ENCODE assay signal across 14 cellular contexts in genomic region chr9:113398796-113399195, GRCh38. TPM values are rescaled to one million over a fixed set of nuclear protein-coding genes. Genes with fewer than 3 reads are reported as not detected.
A peak's percentile ranks its signal among the peaks of the same experiment; 100 is the strongest.
DNase-seq lines count a peak whose midpoint lies in the region; ATAC-seq and TF ChIP-seq lines count a peak whose summit lies in the region.
"Had no signal": no experiment of that assay in that cellular context is flagged by ENCODE, and none has a peak within 500 bp of the region (broad histone marks: within the 10 kb centered on the region; RNA-seq: fewer than 3 reads in every experiment).

No MANE protein-coding gene starts in this region.

- DNase-seq in activated naive CD4-positive, alpha-beta T cell treated with anti-CD3 and anti-CD28 coated beads, Interleukin-2, amount 50 U/mL, for 72 hours (ENCODE audit: low spot score in 2 of 2) = no peak
- DNase-seq in WTC11 (ENCODE audit: low spot score) = no peak
- DNase-seq in left lobe of liver (ENCODE audit: low spot score) = peak; percentile 55
- no peak for DNase-seq in smooth muscle cell (lab: John Stamatoyannopoulos, UW; ENCODE audit: unreplicated experiment)
- no peak for DNase-seq in esophagus muscularis mucosa (ENCODE audit: extremely low spot score)
- DNase-seq in SHP77 treated with DMSO at 0.1 percent for 48 hours (lab: John Stamatoyannopoulos, UW) = no peak
- DNase-seq: DMS153, head of caudate nucleus, KBM-7, left lung, NCI-H1436 treated with DMSO at 0.1 percent for 48 hours had no signal

- TF ChIP-seq POLR2A in esophagus muscularis mucosa (IDR thresholded peaks at IDR 0.05; ENCODE audit: low read depth) = no peak

- H3K36me3 Mint-ChIP-seq in activated naive CD4-positive, alpha-beta T cell treated with anti-CD3 and anti-CD28 coated beads, Interleukin-2, amount 50 U/mL, for 24 hours = peaks cover 2% of the 10 kb centered on the region
- H3K36me3 Mint-ChIP-seq in activated naive CD4-positive, alpha-beta T cell treated with anti-CD3 and anti-CD28 coated beads, Interleukin-2, amount 50 U/mL, for 72 hours = no peaks in the 10 kb centered on the region
- H3K36me3 Mint-ChIP-seq in WTC11 = no peaks in the 10 kb centered on the region

- H3K4me1 Mint-ChIP-seq in activated naive CD4-positive, alpha-beta T cell treated with anti-CD3 and anti-CD28 coated beads, Interleukin-2, amount 50 U/mL, for 24 hours = peaks cover 29% of the 10 kb centered on the region
- peaks cover 14% of the 10 kb centered on the region for H3K4me1 Mint-ChIP-seq in WTC11

- WGBS in smooth muscle cell (ENCODE audit: low lambda C conversion rate) = 29% methylated on average over 5 of the region's 5 CpGs
- WGBS in esophagus muscularis mucosa = 92% methylated on average over 5 of the region's 5 CpGs

- H3K36me3 ChIP-seq in smooth muscle cell (ENCODE audit: low read depth) = no peaks in the 10 kb centered on the region
- peaks cover 0 to 18% (median 6%) of the 10 kb centered on the region in 4 donors for H3K36me3 ChIP-seq in esophagus muscularis mucosa
- H3K36me3 ChIP-seq: left lung, prostate gland had no signal

- H3K9me3 ChIP-seq in smooth muscle cell (replicated peaks; ENCODE audit: low read depth) = no peaks in the 10 kb centered on the region
- no peaks in the 10 kb centered on the region for H3K9me3 ChIP-seq in esophagus muscularis mucosa
- H3K9me3 ChIP-seq: left lung, prostate gland had no signal

- peak overlapping the region; percentile 71 for H3K4me2 ChIP-seq in smooth muscle cell

- H3K9me3 Mint-ChIP-seq in activated naive CD4-positive, alpha-beta T cell treated with anti-CD3 and anti-CD28 coated beads, Interleukin-2, amount 50 U/mL, for 24 hours = no peaks in the 10 kb centered on the region
- no peaks in the 10 kb centered on the region for H3K9me3 Mint-ChIP-seq in activated naive CD4-positive, alpha-beta T cell treated with anti-CD3 and anti-CD28 coated beads, Interleukin-2, amount 50 U/mL, for 72 hours
- no peaks in the 10 kb centered on the region for H3K9me3 Mint-ChIP-seq in WTC11

- intact Hi-C loops in esophagus muscularis mucosa (cut with DNase I) = no loop called here

- no peak overlapping the region for H3K4me3 ChIP-seq in smooth muscle cell
- no peak overlapping the region for H3K4me3 ChIP-seq in esophagus muscularis mucosa
- H3K4me3 ChIP-seq: left lung had no signal

- ATAC-seq in activated naive CD4-positive, alpha-beta T cell treated with anti-CD3 and anti-CD28 coated beads, Interleukin-2, amount 50 U/mL, for 72 hours = no peak
- ATAC-seq in WTC11 (no peak), left lobe of liver (peak; percentile 23), HG03565 (IDR thresholded peaks at IDR 0.05; ENCODE audit: unreplicated experiment) (no peak)

- H3K79me2 ChIP-seq in smooth muscle cell (ENCODE audit: low read depth) = peaks cover 10% of the 10 kb centered on the region

- no peak overlapping the region for H2AFZ ChIP-seq in smooth muscle cell (ENCODE audit: low read depth)

- H3K27me3 ChIP-seq in smooth muscle cell (ENCODE audit: low read depth) (no peaks in the 10 kb centered on the region), esophagus muscularis mucosa (no peaks in the 10 kb centered on the region)
- H3K27me3 ChIP-seq: left lung had no signal

- CTCF ChIA-PET in WTC11 (lab: Charles Lee) = interaction anchor here (1.0 to 1.1 kb wide), 2 partner anchors 43 to 193 kb away, joined by 3 read pairs; no protein-coding TSS in a partner anchor

- no peak for TF ChIP-seq EP300 in esophagus muscularis mucosa (IDR thresholded peaks at IDR 0.05)

- TF ChIP-seq CTCF in WTC11 (IDR thresholded peaks at IDR 0.05) = no peak
- no peak for TF ChIP-seq CTCF in smooth muscle cell (IDR thresholded peaks at IDR 0.05; ENCODE audit: borderline replicate concordance, insufficient read depth, poor library complexity, severe bottlenecking)
- no peak for TF ChIP-seq CTCF in esophagus muscularis mucosa (IDR thresholded peaks at IDR 0.05)

- H3K27ac ChIP-seq in smooth muscle cell (ENCODE audit: low read depth) = peak overlapping the region; percentile 69
- no peak overlapping the region for H3K27ac ChIP-seq in esophagus muscularis mucosa (replicated peaks in 1 of 4)

- no peak overlapping the region for H3K9ac ChIP-seq in smooth muscle cell (ENCODE audit: low read depth)

- no peak overlapping the region for H3K27ac Mint-ChIP-seq in activated naive CD4-positive, alpha-beta T cell treated with anti-CD3 and anti-CD28 coated beads, Interleukin-2, amount 50 U/mL, for 24 hours
- peak overlapping the region in 1 of 2 donors; percentile 4 for H3K27ac Mint-ChIP-seq in activated naive CD4-positive, alpha-beta T cell treated with anti-CD3 and anti-CD28 coated beads, Interleukin-2, amount 50 U/mL, for 72 hours
- H3K27ac Mint-ChIP-seq in WTC11 = no peak overlapping the region

- H3K4me3 Mint-ChIP-seq in activated naive CD4-positive, alpha-beta T cell treated with anti-CD3 and anti-CD28 coated beads, Interleukin-2, amount 50 U/mL, for 24 hours = peak overlapping the region; percentile 72
- H3K4me3 Mint-ChIP-seq in WTC11 = peak overlapping the region; percentile 85; the same call in 1 of the 2 replicates

- H4K20me1 ChIP-seq in smooth muscle cell (ENCODE audit: low read depth) = peaks cover 30% of the 10 kb centered on the region

- POLR2A ChIA-PET in WTC11 (lab: Charles Lee) = interaction anchor here (0.6 to 0.7 kb wide), 2 partner anchors 13 to 58 kb away, joined by 3 read pairs; partner anchors contain the start of gene WDR31

- peaks cover 8% of the 10 kb centered on the region for H3F3A ChIP-seq in smooth muscle cell (ENCODE audit: low read depth)

- H3K4me1 ChIP-seq in smooth muscle cell (ENCODE audit: low read depth) (peaks cover 19% of the 10 kb centered on the region), esophagus muscularis mucosa (peaks cover 26 to 27% (median 27%) of the 10 kb centered on the region in 4 donors)
- H3K4me1 ChIP-seq: prostate gland had no signal

- H3K27me3 Mint-ChIP-seq in activated naive CD4-positive, alpha-beta T cell treated with anti-CD3 and anti-CD28 coated beads, Interleukin-2, amount 50 U/mL, for 24 hours = no peaks in the 10 kb centered on the region
- H3K27me3 Mint-ChIP-seq in WTC11 (ENCODE audit: low read depth) = no peaks in the 10 kb centered on the region

TF ChIP-seq in WTC11, 78 proteins besides CTCF, POLR2A, EP300 and RAD21:
- TF ChIP-seq SP1 (CRISPR knock-in tag; conservative IDR thresholded peaks at IDR 0.05) (no peak), ZNF121 (CRISPR knock-in tag; IDR thresholded peaks at IDR 0.05) (no peak), MYBL2 (CRISPR knock-in tag; IDR thresholded peaks at IDR 0.05) (no peak), GABPB1 (CRISPR knock-in tag; IDR thresholded peaks at IDR 0.05) (no peak), OVOL2 (CRISPR knock-in tag; IDR thresholded peaks at IDR 0.05; ENCODE audit: borderline replicate concordance) (no peak), CBFB (CRISPR knock-in tag; IDR thresholded peaks at IDR 0.05; ENCODE audit: low read depth) (no peak)
- TF ChIP-seq, protein P1, sequence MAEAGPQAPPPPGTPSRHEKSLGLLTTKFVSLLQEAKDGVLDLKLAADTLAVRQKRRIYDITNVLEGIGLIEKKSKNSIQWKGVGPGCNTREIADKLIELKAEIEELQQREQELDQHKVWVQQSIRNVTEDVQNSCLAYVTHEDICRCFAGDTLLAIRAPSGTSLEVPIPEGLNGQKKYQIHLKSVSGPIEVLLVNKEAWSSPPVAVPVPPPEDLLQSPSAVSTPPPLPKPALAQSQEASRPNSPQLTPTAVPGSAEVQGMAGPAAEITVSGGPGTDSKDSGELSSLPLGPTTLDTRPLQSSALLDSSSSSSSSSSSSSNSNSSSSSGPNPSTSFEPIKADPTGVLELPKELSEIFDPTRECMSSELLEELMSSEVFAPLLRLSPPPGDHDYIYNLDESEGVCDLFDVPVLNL (CRISPR knock-in tag; IDR thresholded peaks at IDR 0.05; ENCODE audit: borderline replicate concordance, low read depth) = no peak

RNA-seq across cellular contexts. Expression of gene ALAD, which starts 2.3 kb away (rescaled TPM):
- total RNA-seq in activated naive CD4-positive, alpha-beta T cell treated with anti-CD3 and anti-CD28 coated beads, Interleukin-2, amount 50 U/mL, for 72 hours = 10 to 100 TPM; 28.0 to 35.3 TPM
- total RNA-seq in WTC11 (2021) (14.7 to 15.9 TPM (median 15.5 TPM) in 3 replicates), left lobe of liver (152 TPM), smooth muscle cell (6.2 and 7.1 TPM in 2 replicates), esophagus muscularis mucosa (10 to 100 TPM; 18.2 to 31.1 (median 28.6) TPM)
- 15.4 and 22.4 TPM in 2 replicates for polyA plus RNA-seq in smooth muscle cell

RNA-seq across cellular contexts. Expression of gene POLE3, which starts 11.7 kb away (rescaled TPM):
- total RNA-seq in activated naive CD4-positive, alpha-beta T cell treated with anti-CD3 and anti-CD28 coated beads, Interleukin-2, amount 50 U/mL, for 72 hours = 10 to 100 TPM; 46.8 to 60.8 TPM
- 39.7 to 43.6 TPM (median 42.4 TPM) in 3 replicates for total RNA-seq in WTC11 (2021)
- 14.3 TPM for total RNA-seq in left lobe of liver
- 33.7 and 40.8 TPM in 2 replicates for total RNA-seq in smooth muscle cell
- polyA plus RNA-seq in smooth muscle cell = 35.3 and 39.0 TPM in 2 replicates
- 10 to 100 TPM; 25.7 to 42.6 (median 32.8) TPM for total RNA-seq in esophagus muscularis mucosa

RNA-seq across cellular contexts. Expression of gene C9orf43, which starts 11.8 kb away (rescaled TPM):
- total RNA-seq in activated naive CD4-positive, alpha-beta T cell treated with anti-CD3 and anti-CD28 coated beads, Interleukin-2, amount 50 U/mL, for 72 hours = 1 to 10 TPM in 1 of 2 donors, under 1 TPM in 1; 0.68 to 1.0 TPM
- 0.28 to 0.46 TPM (median 0.30 TPM) in 3 replicates for total RNA-seq in WTC11 (2021)
- 0.96 TPM for total RNA-seq in left lobe of liver
- total RNA-seq in smooth muscle cell = 2.0 TPM in 1 of 2 replicates, not detected in the other
- polyA plus RNA-seq in smooth muscle cell = not detected in 2 replicates
- 1 to 10 TPM in 1 of 4 donors, under 1 TPM in 1, not detected in 2; 0.17 to 1.8 TPM for total RNA-seq in esophagus muscularis mucosa

RNA-seq across cellular contexts. Expression of gene HDHD3, which starts 22.0 kb away (rescaled TPM):
- total RNA-seq in activated naive CD4-positive, alpha-beta T cell treated with anti-CD3 and anti-CD28 coated beads, Interleukin-2, amount 50 U/mL, for 72 hours = 10 to 100 TPM; 17.7 to 23.2 TPM
- total RNA-seq in WTC11 (2021) (15.7 to 17.2 TPM (median 16.6 TPM) in 3 replicates), left lobe of liver (76.9 TPM), smooth muscle cell (2.9 and 6.7 TPM in 2 replicates), esophagus muscularis mucosa (10 to 100 TPM in 3 of 4 donors, 1 to 10 TPM in 1; 9.1 to 30.2 (median 22.8) TPM)
- 12.5 and 18.9 TPM in 2 replicates for polyA plus RNA-seq in smooth muscle cell

RNA-seq across cellular contexts. Expression of gene BSPRY, which starts 49.5 kb away (rescaled TPM):
- total RNA-seq in activated naive CD4-positive, alpha-beta T cell treated with anti-CD3 and anti-CD28 coated beads, Interleukin-2, amount 50 U/mL, for 72 hours = 10 to 100 TPM in 1 of 2 donors, 1 to 10 TPM in 1; 7.7 to 29.6 TPM
- total RNA-seq in WTC11 (2021) = 6.4 to 8.0 TPM (median 7.2 TPM) in 3 replicates
- 0.33 TPM for total RNA-seq in left lobe of liver
- 0.36 and 0.67 TPM in 2 replicates for total RNA-seq in smooth muscle cell
- 0.27 and 2.3 TPM in 2 replicates for polyA plus RNA-seq in smooth muscle cell
- under 1 TPM; 0.52 to 0.99 (median 0.70) TPM for total RNA-seq in esophagus muscularis mucosa
